In the genomic region with DNA sequence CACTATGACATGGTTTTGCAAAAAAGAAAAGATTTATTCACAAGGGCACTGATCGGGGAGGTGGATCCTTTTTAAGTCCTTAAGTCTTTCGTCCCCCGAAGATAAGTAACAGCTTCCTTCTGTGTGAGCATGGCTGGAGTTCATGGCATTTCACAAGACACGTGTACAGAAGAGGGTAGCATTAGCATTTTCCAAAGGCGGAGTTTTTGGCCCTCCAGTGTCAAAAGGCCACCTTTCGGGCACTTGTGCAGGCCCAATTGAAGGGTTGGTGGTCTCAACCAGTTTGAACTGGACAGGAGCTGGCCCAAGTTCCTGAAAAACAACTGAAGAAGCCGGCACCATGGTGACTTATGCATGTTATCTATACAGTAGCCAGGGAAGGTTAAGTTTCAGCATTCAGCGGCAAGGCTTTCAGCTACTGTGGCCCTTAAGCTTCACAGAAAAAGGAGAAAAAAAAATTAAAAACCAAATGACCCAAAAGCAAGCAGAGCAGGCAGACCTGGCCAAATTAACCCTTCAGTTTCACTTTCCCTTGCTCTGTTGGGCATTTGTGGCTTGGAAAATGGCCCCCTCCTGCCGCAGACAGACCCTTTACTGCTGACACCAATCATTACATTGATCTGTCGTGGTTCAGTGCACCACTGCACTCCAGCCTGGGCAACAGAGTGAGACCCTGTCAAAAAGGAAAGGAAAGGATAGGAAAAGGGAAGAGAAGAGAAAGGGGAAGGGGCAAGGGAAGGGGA, we compare ENCODE assay signal across 1 cellular context.
TF ChIP-seq lines count a peak whose summit lies in the region.

No MANE protein-coding gene starts in this region.

TF ChIP-seq in K562, 482 proteins besides CTCF, POLR2A, EP300 and RAD21 (continued from another document and continues in another):
- TF ChIP-seq CCNT2 (IDR thresholded peaks at IDR 0.05; ENCODE audit: borderline replicate concordance, extremely low read depth, insufficient read length, low read depth, low read length): no peak
- TF ChIP-seq, protein P1, sequence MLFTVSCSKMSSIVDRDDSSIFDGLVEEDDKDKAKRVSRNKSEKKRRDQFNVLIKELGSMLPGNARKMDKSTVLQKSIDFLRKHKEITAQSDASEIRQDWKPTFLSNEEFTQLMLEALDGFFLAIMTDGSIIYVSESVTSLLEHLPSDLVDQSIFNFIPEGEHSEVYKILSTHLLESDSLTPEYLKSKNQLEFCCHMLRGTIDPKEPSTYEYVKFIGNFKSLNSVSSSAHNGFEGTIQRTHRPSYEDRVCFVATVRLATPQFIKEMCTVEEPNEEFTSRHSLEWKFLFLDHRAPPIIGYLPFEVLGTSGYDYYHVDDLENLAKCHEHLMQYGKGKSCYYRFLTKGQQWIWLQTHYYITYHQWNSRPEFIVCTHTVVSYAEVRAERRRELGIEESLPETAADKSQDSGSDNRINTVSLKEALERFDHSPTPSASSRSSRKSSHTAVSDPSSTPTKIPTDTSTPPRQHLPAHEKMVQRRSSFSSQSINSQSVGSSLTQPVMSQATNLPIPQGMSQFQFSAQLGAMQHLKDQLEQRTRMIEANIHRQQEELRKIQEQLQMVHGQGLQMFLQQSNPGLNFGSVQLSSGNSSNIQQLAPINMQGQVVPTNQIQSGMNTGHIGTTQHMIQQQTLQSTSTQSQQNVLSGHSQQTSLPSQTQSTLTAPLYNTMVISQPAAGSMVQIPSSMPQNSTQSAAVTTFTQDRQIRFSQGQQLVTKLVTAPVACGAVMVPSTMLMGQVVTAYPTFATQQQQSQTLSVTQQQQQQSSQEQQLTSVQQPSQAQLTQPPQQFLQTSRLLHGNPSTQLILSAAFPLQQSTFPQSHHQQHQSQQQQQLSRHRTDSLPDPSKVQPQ (CRISPR knock-in tag; IDR thresholded peaks at IDR 0.05; ENCODE audit: borderline replicate concordance): no peak
- no peak for TF ChIP-seq MYBL2 (IDR thresholded peaks at IDR 0.05; ENCODE audit: low read depth)
- TF ChIP-seq MYBL2 (CRISPR knock-in tag; IDR thresholded peaks at IDR 0.05; ENCODE audit: borderline replicate concordance): no peak
- 0 out of 2 replicates have a peak, but pooled peaks have one; percentile 3 for TF ChIP-seq CREM (IDR thresholded peaks at IDR 0.05; ENCODE audit: low read depth)
- no peak; the same call in 1 of the 2 replicates for TF ChIP-seq ZNF175 (CRISPR knock-in tag; IDR thresholded peaks at IDR 0.05; ENCODE audit: low read depth)
- peak; percentile 49 for TF ChIP-seq RBM39 (optimal IDR thresholded peaks at IDR 0.05; ENCODE audit: low read depth, low read length)
- no peak for TF ChIP-seq NEUROD1 (IDR thresholded peaks at IDR 0.05; ENCODE audit: borderline replicate concordance, low read depth, low read length, partially characterized antibody)
- peak; percentile 81 for TF ChIP-seq CEBPB (tag; IDR thresholded peaks at IDR 0.05)
- TF ChIP-seq, protein P2, sequence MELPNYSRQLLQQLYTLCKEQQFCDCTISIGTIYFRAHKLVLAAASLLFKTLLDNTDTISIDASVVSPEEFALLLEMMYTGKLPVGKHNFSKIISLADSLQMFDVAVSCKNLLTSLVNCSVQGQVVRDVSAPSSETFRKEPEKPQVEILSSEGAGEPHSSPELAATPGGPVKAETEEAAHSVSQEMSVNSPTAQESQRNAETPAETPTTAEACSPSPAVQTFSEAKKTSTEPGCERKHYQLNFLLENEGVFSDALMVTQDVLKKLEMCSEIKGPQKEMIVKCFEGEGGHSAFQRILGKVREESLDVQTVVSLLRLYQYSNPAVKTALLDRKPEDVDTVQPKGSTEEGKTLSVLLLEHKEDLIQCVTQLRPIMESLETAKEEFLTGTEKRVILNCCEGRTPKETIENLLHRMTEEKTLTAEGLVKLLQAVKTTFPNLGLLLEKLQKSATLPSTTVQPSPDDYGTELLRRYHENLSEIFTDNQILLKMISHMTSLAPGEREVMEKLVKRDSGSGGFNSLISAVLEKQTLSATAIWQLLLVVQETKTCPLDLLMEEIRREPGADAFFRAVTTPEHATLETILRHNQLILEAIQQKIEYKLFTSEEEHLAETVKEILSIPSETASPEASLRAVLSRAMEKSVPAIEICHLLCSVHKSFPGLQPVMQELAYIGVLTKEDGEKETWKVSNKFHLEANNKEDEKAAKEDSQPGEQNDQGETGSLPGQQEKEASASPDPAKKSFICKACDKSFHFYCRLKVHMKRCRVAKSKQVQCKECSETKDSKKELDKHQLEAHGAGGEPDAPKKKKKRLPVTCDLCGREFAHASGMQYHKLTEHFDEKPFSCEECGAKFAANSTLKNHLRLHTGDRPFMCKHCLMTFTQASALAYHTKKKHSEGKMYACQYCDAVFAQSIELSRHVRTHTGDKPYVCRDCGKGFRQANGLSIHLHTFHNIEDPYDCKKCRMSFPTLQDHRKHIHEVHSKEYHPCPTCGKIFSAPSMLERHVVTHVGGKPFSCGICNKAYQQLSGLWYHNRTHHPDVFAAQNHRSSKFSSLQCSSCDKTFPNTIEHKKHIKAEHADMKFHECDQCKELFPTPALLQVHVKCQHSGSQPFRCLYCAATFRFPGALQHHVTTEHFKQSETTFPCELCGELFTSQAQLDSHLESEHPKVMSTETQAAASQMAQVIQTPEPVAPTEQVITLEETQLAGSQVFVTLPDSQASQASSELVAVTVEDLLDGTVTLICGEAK (IDR thresholded peaks at IDR 0.05): no peak
- TF ChIP-seq, protein P2 (CRISPR knock-in tag; IDR thresholded peaks at IDR 0.05): no peak
- TF ChIP-seq, protein P3, sequence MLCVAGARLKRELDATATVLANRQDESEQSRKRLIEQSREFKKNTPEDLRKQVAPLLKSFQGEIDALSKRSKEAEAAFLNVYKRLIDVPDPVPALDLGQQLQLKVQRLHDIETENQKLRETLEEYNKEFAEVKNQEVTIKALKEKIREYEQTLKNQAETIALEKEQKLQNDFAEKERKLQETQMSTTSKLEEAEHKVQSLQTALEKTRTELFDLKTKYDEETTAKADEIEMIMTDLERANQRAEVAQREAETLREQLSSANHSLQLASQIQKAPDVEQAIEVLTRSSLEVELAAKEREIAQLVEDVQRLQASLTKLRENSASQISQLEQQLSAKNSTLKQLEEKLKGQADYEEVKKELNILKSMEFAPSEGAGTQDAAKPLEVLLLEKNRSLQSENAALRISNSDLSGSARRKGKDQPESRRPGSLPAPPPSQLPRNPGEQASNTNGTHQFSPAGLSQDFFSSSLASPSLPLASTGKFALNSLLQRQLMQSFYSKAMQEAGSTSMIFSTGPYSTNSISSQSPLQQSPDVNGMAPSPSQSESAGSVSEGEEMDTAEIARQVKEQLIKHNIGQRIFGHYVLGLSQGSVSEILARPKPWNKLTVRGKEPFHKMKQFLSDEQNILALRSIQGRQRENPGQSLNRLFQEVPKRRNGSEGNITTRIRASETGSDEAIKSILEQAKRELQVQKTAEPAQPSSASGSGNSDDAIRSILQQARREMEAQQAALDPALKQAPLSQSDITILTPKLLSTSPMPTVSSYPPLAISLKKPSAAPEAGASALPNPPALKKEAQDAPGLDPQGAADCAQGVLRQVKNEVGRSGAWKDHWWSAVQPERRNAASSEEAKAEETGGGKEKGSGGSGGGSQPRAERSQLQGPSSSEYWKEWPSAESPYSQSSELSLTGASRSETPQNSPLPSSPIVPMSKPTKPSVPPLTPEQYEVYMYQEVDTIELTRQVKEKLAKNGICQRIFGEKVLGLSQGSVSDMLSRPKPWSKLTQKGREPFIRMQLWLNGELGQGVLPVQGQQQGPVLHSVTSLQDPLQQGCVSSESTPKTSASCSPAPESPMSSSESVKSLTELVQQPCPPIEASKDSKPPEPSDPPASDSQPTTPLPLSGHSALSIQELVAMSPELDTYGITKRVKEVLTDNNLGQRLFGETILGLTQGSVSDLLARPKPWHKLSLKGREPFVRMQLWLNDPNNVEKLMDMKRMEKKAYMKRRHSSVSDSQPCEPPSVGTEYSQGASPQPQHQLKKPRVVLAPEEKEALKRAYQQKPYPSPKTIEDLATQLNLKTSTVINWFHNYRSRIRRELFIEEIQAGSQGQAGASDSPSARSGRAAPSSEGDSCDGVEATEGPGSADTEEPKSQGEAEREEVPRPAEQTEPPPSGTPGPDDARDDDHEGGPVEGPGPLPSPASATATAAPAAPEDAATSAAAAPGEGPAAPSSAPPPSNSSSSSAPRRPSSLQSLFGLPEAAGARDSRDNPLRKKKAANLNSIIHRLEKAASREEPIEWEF (CRISPR knock-in tag; IDR thresholded peaks at IDR 0.05): peak; percentile 74; the same call in 1 of the 2 replicates
- peak; percentile 26; the same call in 1 of the 2 replicates for TF ChIP-seq PHF8 (IDR thresholded peaks at IDR 0.05; ENCODE audit: borderline replicate concordance, low read length)
- TF ChIP-seq, protein P4, sequence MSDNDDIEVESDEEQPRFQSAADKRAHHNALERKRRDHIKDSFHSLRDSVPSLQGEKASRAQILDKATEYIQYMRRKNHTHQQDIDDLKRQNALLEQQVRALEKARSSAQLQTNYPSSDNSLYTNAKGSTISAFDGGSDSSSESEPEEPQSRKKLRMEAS (CRISPR knock-in tag; IDR thresholded peaks at IDR 0.05): peak; percentile 80; the same call in 1 of the 2 replicates
- TF ChIP-seq MTA3 (IDR thresholded peaks at IDR 0.05; ENCODE audit: borderline replicate concordance): 0 out of 2 replicates have a peak, but pooled peaks have one; percentile 39
- TF ChIP-seq JUND (IDR thresholded peaks at IDR 0.05; ENCODE audit: borderline replicate concordance, low read depth, low read length): no peak
- no peak for TF ChIP-seq JUND (tag; IDR thresholded peaks at IDR 0.05; ENCODE audit: borderline replicate concordance, low read depth, low read length)
- 0 out of 2 replicates have a peak, but pooled peaks have one; percentile 3 for TF ChIP-seq NFATC3 (IDR thresholded peaks at IDR 0.05)
- TF ChIP-seq, protein P5, sequence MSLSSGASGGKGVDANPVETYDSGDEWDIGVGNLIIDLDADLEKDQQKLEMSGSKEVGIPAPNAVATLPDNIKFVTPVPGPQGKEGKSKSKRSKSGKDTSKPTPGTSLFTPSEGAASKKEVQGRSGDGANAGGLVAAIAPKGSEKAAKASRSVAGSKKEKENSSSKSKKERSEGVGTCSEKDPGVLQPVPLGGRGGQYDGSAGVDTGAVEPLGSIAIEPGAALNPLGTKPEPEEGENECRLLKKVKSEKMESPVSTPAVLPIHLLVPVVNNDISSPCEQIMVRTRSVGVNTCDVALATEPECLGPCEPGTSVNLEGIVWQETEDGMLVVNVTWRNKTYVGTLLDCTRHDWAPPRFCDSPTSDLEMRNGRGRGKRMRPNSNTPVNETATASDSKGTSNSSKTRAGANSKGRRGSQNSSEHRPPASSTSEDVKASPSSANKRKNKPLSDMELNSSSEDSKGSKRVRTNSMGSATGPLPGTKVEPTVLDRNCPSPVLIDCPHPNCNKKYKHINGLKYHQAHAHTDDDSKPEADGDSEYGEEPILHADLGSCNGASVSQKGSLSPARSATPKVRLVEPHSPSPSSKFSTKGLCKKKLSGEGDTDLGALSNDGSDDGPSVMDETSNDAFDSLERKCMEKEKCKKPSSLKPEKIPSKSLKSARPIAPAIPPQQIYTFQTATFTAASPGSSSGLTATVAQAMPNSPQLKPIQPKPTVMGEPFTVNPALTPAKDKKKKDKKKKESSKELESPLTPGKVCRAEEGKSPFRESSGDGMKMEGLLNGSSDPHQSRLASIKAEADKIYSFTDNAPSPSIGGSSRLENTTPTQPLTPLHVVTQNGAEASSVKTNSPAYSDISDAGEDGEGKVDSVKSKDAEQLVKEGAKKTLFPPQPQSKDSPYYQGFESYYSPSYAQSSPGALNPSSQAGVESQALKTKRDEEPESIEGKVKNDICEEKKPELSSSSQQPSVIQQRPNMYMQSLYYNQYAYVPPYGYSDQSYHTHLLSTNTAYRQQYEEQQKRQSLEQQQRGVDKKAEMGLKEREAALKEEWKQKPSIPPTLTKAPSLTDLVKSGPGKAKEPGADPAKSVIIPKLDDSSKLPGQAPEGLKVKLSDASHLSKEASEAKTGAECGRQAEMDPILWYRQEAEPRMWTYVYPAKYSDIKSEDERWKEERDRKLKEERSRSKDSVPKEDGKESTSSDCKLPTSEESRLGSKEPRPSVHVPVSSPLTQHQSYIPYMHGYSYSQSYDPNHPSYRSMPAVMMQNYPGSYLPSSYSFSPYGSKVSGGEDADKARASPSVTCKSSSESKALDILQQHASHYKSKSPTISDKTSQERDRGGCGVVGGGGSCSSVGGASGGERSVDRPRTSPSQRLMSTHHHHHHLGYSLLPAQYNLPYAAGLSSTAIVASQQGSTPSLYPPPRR (CRISPR knock-in tag; IDR thresholded peaks at IDR 0.05; ENCODE audit: borderline replicate concordance): peak; percentile 88; the same call in 1 of the 2 replicates
- TF ChIP-seq, protein P6, sequence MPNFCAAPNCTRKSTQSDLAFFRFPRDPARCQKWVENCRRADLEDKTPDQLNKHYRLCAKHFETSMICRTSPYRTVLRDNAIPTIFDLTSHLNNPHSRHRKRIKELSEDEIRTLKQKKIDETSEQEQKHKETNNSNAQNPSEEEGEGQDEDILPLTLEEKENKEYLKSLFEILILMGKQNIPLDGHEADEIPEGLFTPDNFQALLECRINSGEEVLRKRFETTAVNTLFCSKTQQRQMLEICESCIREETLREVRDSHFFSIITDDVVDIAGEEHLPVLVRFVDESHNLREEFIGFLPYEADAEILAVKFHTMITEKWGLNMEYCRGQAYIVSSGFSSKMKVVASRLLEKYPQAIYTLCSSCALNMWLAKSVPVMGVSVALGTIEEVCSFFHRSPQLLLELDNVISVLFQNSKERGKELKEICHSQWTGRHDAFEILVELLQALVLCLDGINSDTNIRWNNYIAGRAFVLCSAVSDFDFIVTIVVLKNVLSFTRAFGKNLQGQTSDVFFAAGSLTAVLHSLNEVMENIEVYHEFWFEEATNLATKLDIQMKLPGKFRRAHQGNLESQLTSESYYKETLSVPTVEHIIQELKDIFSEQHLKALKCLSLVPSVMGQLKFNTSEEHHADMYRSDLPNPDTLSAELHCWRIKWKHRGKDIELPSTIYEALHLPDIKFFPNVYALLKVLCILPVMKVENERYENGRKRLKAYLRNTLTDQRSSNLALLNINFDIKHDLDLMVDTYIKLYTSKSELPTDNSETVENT (CRISPR knock-in tag; IDR thresholded peaks at IDR 0.05): peak; percentile 37; the same call in 1 of the 2 replicates
- TF ChIP-seq DDX20 (tag; IDR thresholded peaks at IDR 0.05; ENCODE audit: low read depth): no peak
- 0 out of 2 replicates have a peak, but pooled peaks have one; percentile 47 for TF ChIP-seq HIVEP1 (CRISPR knock-in tag; IDR thresholded peaks at IDR 0.05)
